ENCODE assay signal across 8 cellular contexts in the genomic region with DNA sequence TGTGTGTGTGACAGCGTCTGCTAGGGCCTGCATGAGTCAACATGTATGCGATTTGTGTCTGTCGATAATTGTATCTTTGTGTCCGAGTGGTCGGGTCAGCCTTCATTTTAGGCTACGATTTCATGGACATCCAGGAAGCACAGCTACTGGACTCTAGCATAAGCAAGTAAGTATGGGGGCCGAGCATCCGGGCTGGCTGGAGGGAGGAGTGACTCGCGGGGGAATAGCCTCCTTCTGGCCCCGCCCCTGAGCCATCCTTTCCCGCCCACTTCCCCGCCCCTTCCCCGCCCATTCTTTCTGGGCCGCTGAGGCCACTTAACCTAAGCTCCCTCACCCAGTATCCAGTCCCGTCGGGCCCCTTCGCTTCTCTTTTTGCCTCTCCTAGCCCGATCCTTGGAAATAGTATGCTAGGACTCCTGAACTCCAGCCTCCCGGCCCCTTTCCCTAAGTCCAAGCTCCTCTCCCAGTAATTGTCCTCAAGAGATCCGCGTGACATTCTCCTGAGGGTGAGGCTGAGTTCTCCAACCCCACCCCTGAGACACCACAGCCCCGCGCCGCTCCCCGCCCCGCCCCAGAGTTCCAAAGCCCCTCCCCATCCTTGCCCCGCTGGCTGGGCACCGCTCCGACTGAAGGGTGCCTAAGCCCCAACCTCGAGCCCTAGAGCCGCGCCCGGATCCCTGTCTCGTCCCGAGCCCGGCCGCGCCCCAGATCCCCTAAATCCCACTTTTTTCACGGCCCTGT. TPM values are rescaled to one million over a fixed set of nuclear protein-coding genes. Genes with fewer than 3 reads are reported as not detected.
DNase-seq lines count a peak whose midpoint lies in the region; ATAC-seq and TF ChIP-seq lines count a peak whose summit lies in the region.

No MANE protein-coding gene starts in this region.

- no peaks in the 10 kb centered on the region for H3K27me3 ChIP-seq in colonic mucosa

- no peak for TF ChIP-seq CTCF in colonic mucosa (IDR thresholded peaks at IDR 0.05)

- intact Hi-C loops in colonic mucosa (cut with DNase I): no loop called here

- H3K4me3 ChIP-seq in colonic mucosa: peak overlapping the region; percentile 67

- H3K9me3 ChIP-seq in colonic mucosa: no peaks in the 10 kb centered on the region

- no peaks in the 10 kb centered on the region for H3K36me3 ChIP-seq in colonic mucosa

- ATAC-seq in HG02943 (IDR thresholded peaks at IDR 0.05; ENCODE audit: low read depth, unreplicated experiment) (peak; percentile 41), left lobe of liver (peak; percentile 78), HG03196 (IDR thresholded peaks at IDR 0.05; ENCODE audit: unreplicated experiment) (no peak)

- peak overlapping the region; percentile 93 for H3K27ac ChIP-seq in colonic mucosa

- DNase-seq in EL: peak; percentile 91
- DNase-seq in NCI-H510A treated with DMSO at 0.1 percent for 48 hours (lab: John Stamatoyannopoulos, UW): peak; percentile 81
- DNase-seq in activated CD4-positive, alpha-beta T cell treated with anti-CD3 and anti-CD28 coated beads for 48 hours: peak; percentile 85
- DNase-seq in colonic mucosa: peak; percentile 93
- peak; percentile 83 for DNase-seq in left lobe of liver (ENCODE audit: low spot score)
- DNase-seq in stimulated activated CD4-positive, alpha-beta T cell treated with anti-CD3 and anti-CD28 coated beads, Interleukin-1b, Interleukin-23, amount 100 ng/mL, for 4 hours (ENCODE audit: low read depth in 2 of 2): peak; percentile 67 to 74

- H3K4me1 ChIP-seq in colonic mucosa: peaks cover 4% of the 10 kb centered on the region

- H3K9ac ChIP-seq in colonic mucosa (ENCODE audit: low read depth in 2 of 2, low read length in 2 of 2): peak overlapping the region; percentile 81 to 87

RNA-seq across cellular contexts. Expression of gene MAP3K6, which starts 1.2 kb away (rescaled TPM):
- 10 to 100 TPM; 21.7 to 41.0 TPM for total RNA-seq in colonic mucosa
- 7.1 TPM for total RNA-seq in left lobe of liver

RNA-seq across cellular contexts. Expression of gene FCN3, which starts 9.1 kb away (rescaled TPM):
- total RNA-seq in colonic mucosa (1 to 10 TPM in 1 of 2 donors, under 1 TPM in 1; 0.42 to 1.5 TPM), left lobe of liver (101 TPM)

RNA-seq across cellular contexts. Expression of gene CD164L2, which starts 17.6 kb away (rescaled TPM):
- total RNA-seq in colonic mucosa: 1 to 10 TPM in 1 of 2 donors, under 1 TPM in 1; 0.69 to 1.7 TPM
- not detected for total RNA-seq in left lobe of liver

RNA-seq across cellular contexts. Expression of gene SYTL1, which starts 23.7 kb away (rescaled TPM):
- total RNA-seq in colonic mucosa: 10 to 100 TPM; 15.6 to 17.4 TPM
- 0.81 TPM for total RNA-seq in left lobe of liver

RNA-seq across cellular contexts. Expression of gene GPR3, which starts 26.9 kb away (rescaled TPM):
- total RNA-seq in colonic mucosa (under 1 TPM; 0.32 to 0.49 TPM), left lobe of liver (not detected)

Comparison
In these comparisons a context has a peak if more than half of its experiments do, and no peak if none do; other contexts are left out.
1. RNA of gene FCN3, which starts 9.1 kb away (total RNA-seq): 101 TPM in left lobe of liver (single experiment); 0.42 to 1.5 TPM in colonic mucosa; every median in the first group is over 10 times any median in the second.
2. Peak in every context shown above with its lines, with median percentiles within 50 percentile points of each other: DNase-seq.